ENCODE assay signal across 16 cellular contexts in genomic region chr1:185567438-185567837, GRCh38.
DNase-seq lines count a peak whose midpoint lies in the region; ATAC-seq, FAIRE-seq and TF ChIP-seq lines count a peak whose summit lies in the region.
"Had no signal": no experiment of that assay in that cellular context is flagged by ENCODE, and none has a peak within 500 bp of the region (broad histone marks: within the 10 kb centered on the region; RNA-seq: fewer than 3 reads in every experiment).

No MANE protein-coding gene starts in this region.

- no peaks in the 10 kb centered on the region for H3K9me3 ChIP-seq in Peyer's patch
- H3K9me3 ChIP-seq in endothelial cell of umbilical vein (replicated peaks; ENCODE audit: control insufficient read depth, insufficient read depth, low read length): no peaks in the 10 kb centered on the region
- H3K9me3 ChIP-seq: SK-N-SH, upper lobe of left lung had no signal

- H4K20me1 ChIP-seq in endothelial cell of umbilical vein (replicated peaks; ENCODE audit: control insufficient read depth, extremely low read depth, insufficient read depth, low read length): no peaks in the 10 kb centered on the region

- no peaks in the 10 kb centered on the region for H3K36me3 ChIP-seq in Peyer's patch
- H3K36me3 ChIP-seq in endothelial cell of umbilical vein (ENCODE audit: control insufficient read depth in 2 of 2, extremely low read depth in 1 of 2, insufficient read depth in 2 of 2, low read length in 2 of 2): no peaks in the 10 kb centered on the region
- H3K36me3 ChIP-seq: upper lobe of left lung had no signal

- ATAC-seq in stimulated activated naive CD8-positive, alpha-beta T cell treated with anti-CD3 and anti-CD28 coated beads, Interleukin-15, amount 100 ng/mL, for 72 hours: no peak
- no peak for ATAC-seq in GM18870 (IDR thresholded peaks at IDR 0.05; ENCODE audit: unreplicated experiment)
- no peak for ATAC-seq in HG02973 (IDR thresholded peaks at IDR 0.05; ENCODE audit: unreplicated experiment)

- H3K27ac ChIP-seq in Peyer's patch (peak overlapping the region; percentile 29 to 58 (median 40)), endothelial cell of umbilical vein (ENCODE audit: insufficient read depth, low read depth, low read length) (peak overlapping the region; percentile 38)

- no peaks in the 10 kb centered on the region for H3K9me1 ChIP-seq in endothelial cell of umbilical vein (replicated peaks; ENCODE audit: control insufficient read depth, extremely low read depth, insufficient read depth, low read length)

- H3K4me2 ChIP-seq in endothelial cell of umbilical vein (ENCODE audit: insufficient read depth, low read length): no peak overlapping the region
- H3K4me2 ChIP-seq: SK-N-SH had no signal

- no peak for DNase-seq in activated T-cell treated with anti-CD3 and anti-CD28 coated beads, Interleukin-2, amount 50 U/mL, for 24 hours
- DNase-seq in activated T-cell treated with anti-CD3 and anti-CD28 coated beads, Interleukin-2, amount 50 U/mL, for 1 hour: no peak
- DNase-seq in Peyer's patch (no peak), endothelial cell of umbilical vein (ENCODE audit: low read depth, low spot score) (no peak), OCI-M2 (lab: John Stamatoyannopoulos, UW; ENCODE audit: unreplicated experiment) (no peak)
- no peak for DNase-seq in stimulated activated naive CD8-positive, alpha-beta T cell treated with anti-CD3 and anti-CD28 coated beads, Interleukin-15, amount 100 ng/mL, for 72 hours
- DNase-seq: GDM1, hippocampal formation, mesendoderm, NCI-H524, retina, SK-N-SH, upper lobe of left lung had no signal

- CTCF ChIA-PET in endothelial cell of umbilical vein (lab: Charles Lee): interaction anchor here (0.7 to 4.9 kb wide), 11 partner anchors 9 to 250 kb away, joined by 3 to 30 read pairs (median 4); partner anchors contain the start of gene IVNS1ABP

- no peak for FAIRE-seq in endothelial cell of umbilical vein (lab: Jason Lieb, UNC)

- dilution Hi-C loops in endothelial cell of umbilical vein (cut with MboI; ENCODE audit: extremely low pct_ligation_motif_present, low sequenced_read_pairs): no loop called here

- peaks cover 72% of the 10 kb centered on the region for H3K4me1 Mint-ChIP-seq in activated T-cell treated with anti-CD3 and anti-CD28 coated beads, Interleukin-2, amount 50 U/mL, for 24 hours (ENCODE audit: low read depth)
- peaks cover 63% of the 10 kb centered on the region for H3K4me1 Mint-ChIP-seq in stimulated activated naive CD8-positive, alpha-beta T cell treated with anti-CD3 and anti-CD28 coated beads, Interleukin-15, amount 100 ng/mL, for 72 hours

- peaks cover 0 to 18% (median 14%) of the 10 kb centered on the region in 4 donors for H3K4me1 ChIP-seq in Peyer's patch
- peaks cover 13% of the 10 kb centered on the region for H3K4me1 ChIP-seq in endothelial cell of umbilical vein (ENCODE audit: control insufficient read depth, extremely low read depth, insufficient read depth, low read length)

- H3K9me3 Mint-ChIP-seq in activated T-cell treated with anti-CD3 and anti-CD28 coated beads, Interleukin-2, amount 50 U/mL, for 24 hours: no peaks in the 10 kb centered on the region
- H3K9me3 Mint-ChIP-seq in stimulated activated naive CD8-positive, alpha-beta T cell treated with anti-CD3 and anti-CD28 coated beads, Interleukin-15, amount 100 ng/mL, for 72 hours: peaks cover 5 to 6% of the 10 kb centered on the region in 2 donors

- no peak overlapping the region for H3K9ac ChIP-seq in endothelial cell of umbilical vein (replicated peaks; ENCODE audit: extremely low read depth, insufficient read depth, low read length)
- H3K9ac ChIP-seq: SK-N-SH had no signal

- peak overlapping the region; percentile 89 for H3K27ac Mint-ChIP-seq in activated T-cell treated with anti-CD3 and anti-CD28 coated beads, Interleukin-2, amount 50 U/mL, for 24 hours
- peak overlapping the region in 1 of 2 donors; percentile 84 for H3K27ac Mint-ChIP-seq in stimulated activated naive CD8-positive, alpha-beta T cell treated with anti-CD3 and anti-CD28 coated beads, Interleukin-15, amount 100 ng/mL, for 72 hours

- H2AFZ ChIP-seq in endothelial cell of umbilical vein (ENCODE audit: low read depth, low read length): no peak overlapping the region

- no peak for TF ChIP-seq CTCF in Peyer's patch (IDR thresholded peaks at IDR 0.05)
- TF ChIP-seq CTCF in endothelial cell of umbilical vein (IDR thresholded peaks at IDR 0.05; ENCODE audit: extremely low read depth in 1 of 2, insufficient read depth in 1 of 2, low read depth in 1 of 2, low read length in 2 of 2): no peak

- no peak for TF ChIP-seq POLR2A in Peyer's patch (IDR thresholded peaks at IDR 0.05)
- TF ChIP-seq POLR2A in endothelial cell of umbilical vein (IDR thresholded peaks at IDR 0.05; ENCODE audit: low read depth, low read length): no peak

- H3K4me3 ChIP-seq in Peyer's patch: no peak overlapping the region
- no peak overlapping the region for H3K4me3 ChIP-seq in endothelial cell of umbilical vein (replicated peaks in 1 of 3; ENCODE audit: insufficient read depth in 1 of 3, low read depth in 1 of 3, low read length in 3 of 3)
- H3K4me3 ChIP-seq: upper lobe of left lung had no signal

- H3K36me3 Mint-ChIP-seq in activated T-cell treated with anti-CD3 and anti-CD28 coated beads, Interleukin-2, amount 50 U/mL, for 24 hours (ENCODE audit: low read depth): no peaks in the 10 kb centered on the region
- H3K36me3 Mint-ChIP-seq: brain had no signal

- H3K4me3 Mint-ChIP-seq in activated T-cell treated with anti-CD3 and anti-CD28 coated beads, Interleukin-2, amount 50 U/mL, for 24 hours: peak overlapping the region; percentile 13
- H3K4me3 Mint-ChIP-seq in stimulated activated naive CD8-positive, alpha-beta T cell treated with anti-CD3 and anti-CD28 coated beads, Interleukin-15, amount 100 ng/mL, for 72 hours: peak overlapping the region; percentile 58 to 74
- H3K4me3 Mint-ChIP-seq: brain had no signal

- no peaks in the 10 kb centered on the region for H3K27me3 Mint-ChIP-seq in activated T-cell treated with anti-CD3 and anti-CD28 coated beads, Interleukin-2, amount 50 U/mL, for 24 hours
- H3K27me3 Mint-ChIP-seq in stimulated activated naive CD8-positive, alpha-beta T cell treated with anti-CD3 and anti-CD28 coated beads, Interleukin-15, amount 100 ng/mL, for 72 hours: no peaks in the 10 kb centered on the region

- intact Hi-C loops in endothelial cell of umbilical vein (cut with micrococcal nuclease): loop anchor here (1.0 to 5.0 kb wide), 7 partner anchors 29 to 250 kb away; partner anchors contain the start of gene IVNS1ABP

- BruUV-seq in endothelial cell of umbilical vein (replicated peaks; lab: Mats Ljungman, UMichigan): no TSS peak

- no peaks in the 10 kb centered on the region for H3K79me2 ChIP-seq in endothelial cell of umbilical vein (ENCODE audit: control insufficient read depth, insufficient read depth, low read length)

- H3K27me3 ChIP-seq in Peyer's patch (no peaks in the 10 kb centered on the region), endothelial cell of umbilical vein (ENCODE audit: control insufficient read depth in 2 of 2, insufficient read depth in 2 of 2, low read length in 2 of 2) (no peaks in the 10 kb centered on the region)
- H3K27me3 ChIP-seq: upper lobe of left lung had no signal

- POLR2A ChIA-PET in endothelial cell of umbilical vein (lab: Charles Lee): no interaction called here

TF ChIP-seq in endothelial cell of umbilical vein, 7 proteins besides CTCF, POLR2A, EP300 and RAD21:
- TF ChIP-seq POLR2AphosphoS5 (IDR thresholded peaks at IDR 0.05; ENCODE audit: insufficient read depth, low read depth, low read length): no peak
- no peak for TF ChIP-seq GATA2 (IDR thresholded peaks at IDR 0.05; ENCODE audit: insufficient read depth, insufficient read length, low read depth, low read length)
- no peak for TF ChIP-seq FOS (IDR thresholded peaks at IDR 0.05; ENCODE audit: borderline replicate concordance, insufficient read depth, low read length)
- TF ChIP-seq JUN (IDR thresholded peaks at IDR 0.05; ENCODE audit: borderline replicate concordance, insufficient read depth, insufficient read length, low read depth): no peak
- TF ChIP-seq MAX (IDR thresholded peaks at IDR 0.05; ENCODE audit: insufficient read depth, insufficient read length): no peak
- TF ChIP-seq EZH2 (IDR thresholded peaks at IDR 0.05; ENCODE audit: borderline replicate concordance, low read depth, low read length, severe bottlenecking): no peak
- no peak for TF ChIP-seq MYC (IDR thresholded peaks at IDR 0.05; ENCODE audit: low read depth, low read length)
